ENCODE assay signal across 17 cellular contexts in genomic region chr22:50082961-50083461, GRCh38. TPM values are rescaled to one million over a fixed set of nuclear protein-coding genes. Genes with fewer than 3 reads are reported as not detected.
DNase-seq lines count a peak whose midpoint lies in the region; ATAC-seq and TF ChIP-seq lines count a peak whose summit lies in the region.
"Had no signal": no experiment of that assay in that cellular context is flagged by ENCODE, and none has a peak within 500 bp of the region (broad histone marks: within the 10 kb centered on the region; RNA-seq: fewer than 3 reads in every experiment).

No MANE protein-coding gene starts in this region.

- peaks cover 9% of the 10 kb centered on the region for H3K4me1 Mint-ChIP-seq in stimulated activated effector memory CD8-positive, alpha-beta T cell treated with anti-CD3 and anti-CD28 coated beads, Interleukin-12 subunit alpha, Interleukin-12 subunit beta, amount 100 ng/mL, for 72 hours

- peak overlapping the region; percentile 14 for H3K27ac Mint-ChIP-seq in stimulated activated effector memory CD8-positive, alpha-beta T cell treated with anti-CD3 and anti-CD28 coated beads, Interleukin-12 subunit alpha, Interleukin-12 subunit beta, amount 100 ng/mL, for 72 hours
- H3K27ac Mint-ChIP-seq: activated CD8-positive, alpha-beta memory T cell treated with anti-CD3 and anti-CD28 coated beads, Interleukin-2, amount 10 ng/mL, durations not matched to agents 7 days and 5 days; naive B cell had no signal

- H3K4me1 ChIP-seq in HCT116 (ENCODE audit: control insufficient read depth in 1 of 2, insufficient read depth in 2 of 2, low read length in 2 of 2) (peaks cover 0 to 10% of the 10 kb centered on the region in 2 experiments; a peak in 3 of 4 replicates), Peyer's patch (no peaks in the 10 kb centered on the region), hepatocyte (ENCODE audit: insufficient read depth) (peaks cover 52% of the 10 kb centered on the region)
- H3K4me1 ChIP-seq: prostate gland, testis had no signal

- no peak overlapping the region for H3K9ac ChIP-seq in HCT116 (ENCODE audit: low read length)

- TF ChIP-seq CTCF in HCT116 (IDR thresholded peaks at IDR 0.05 in 2 of 3, conservative IDR thresholded peaks at IDR 0.05 in 1 of 3; ENCODE audit: borderline replicate concordance in 1 of 3, insufficient read depth in 1 of 3, low read depth in 2 of 3, low read length in 2 of 3) (no peak), Peyer's patch (IDR thresholded peaks at IDR 0.05) (no peak), hepatocyte (IDR thresholded peaks at IDR 0.05; ENCODE audit: poor library complexity) (no peak)

- no peaks in the 10 kb centered on the region for H3K36me3 Mint-ChIP-seq in stimulated activated effector memory CD8-positive, alpha-beta T cell treated with anti-CD3 and anti-CD28 coated beads, Interleukin-12 subunit alpha, Interleukin-12 subunit beta, amount 100 ng/mL, for 72 hours

- H3K27ac ChIP-seq in HCT116 (ENCODE audit: low read depth, low read length) (no peak overlapping the region), Peyer's patch (no peak overlapping the region), hepatocyte (peak overlapping the region; percentile 51)
- H3K27ac ChIP-seq: prostate gland, testis had no signal

- no peak; the same call in 1 of the 2 replicates for ATAC-seq in HCT116
- ATAC-seq in stimulated activated effector memory CD8-positive, alpha-beta T cell treated with anti-CD3 and anti-CD28 coated beads, Interleukin-12 subunit alpha, Interleukin-12 subunit beta, amount 100 ng/mL, for 72 hours = no peak
- ATAC-seq in HG03045 (IDR thresholded peaks at IDR 0.05; ENCODE audit: unreplicated experiment) = no peak
- ATAC-seq in GM21381 (IDR thresholded peaks at IDR 0.05; ENCODE audit: unreplicated experiment) = no peak
- ATAC-seq: activated CD8-positive, alpha-beta memory T cell treated with anti-CD3 and anti-CD28 coated beads, Interleukin-2, amount 10 ng/mL, durations not matched to agents 7 days and 5 days had no signal

- no peak for TF ChIP-seq RAD21 in HCT116 (IDR thresholded peaks at IDR 0.05; ENCODE audit: low read depth)

- no peaks in the 10 kb centered on the region for H3K9me2 ChIP-seq in HCT116 (ENCODE audit: insufficient read depth)
- no peaks in the 10 kb centered on the region for H3K9me2 ChIP-seq in hepatocyte (replicated peaks; ENCODE audit: insufficient read depth)

- WGBS in hepatocyte (ENCODE audit: low lambda C conversion rate, missing lambda C conversion rate) = 69% methylated on average over 21 of the region's 21 CpGs

- intact Hi-C loops in HCT116 (cut with micrococcal nuclease) = no loop called here

- no peaks in the 10 kb centered on the region for H3K36me3 ChIP-seq in HCT116 (ENCODE audit: control insufficient read depth in 1 of 2, insufficient read depth in 2 of 2, low read length in 2 of 2)
- no peaks in the 10 kb centered on the region for H3K36me3 ChIP-seq in Peyer's patch
- no peaks in the 10 kb centered on the region for H3K36me3 ChIP-seq in hepatocyte (replicated peaks; ENCODE audit: insufficient read depth, low read depth)
- H3K36me3 ChIP-seq: prostate gland had no signal

- H4K20me1 ChIP-seq in HCT116 (ENCODE audit: insufficient read depth) (no peaks in the 10 kb centered on the region), hepatocyte (ENCODE audit: insufficient read depth, poor library complexity, severe bottlenecking) (no peaks in the 10 kb centered on the region)

- BruUV-seq in HCT116 (replicated peaks; lab: Mats Ljungman, UMichigan) = no TSS peak

- H3K4me2 ChIP-seq in HCT116 (ENCODE audit: low read length) (peak overlapping the region; percentile 28), hepatocyte (no peak overlapping the region)

- POLR2A ChIA-PET in HCT116 (lab: Charles Lee) = no interaction called here

- no peak overlapping the region for H3K4me3 ChIP-seq in HCT116 (replicated peaks in 1 of 2; ENCODE audit: low read depth in 1 of 2, low read length in 2 of 2)
- H3K4me3 ChIP-seq in Peyer's patch = no peak overlapping the region
- no peak overlapping the region for H3K4me3 ChIP-seq in hepatocyte
- H3K4me3 ChIP-seq: prostate gland, testis had no signal

- CTCF ChIA-PET in HCT116 (lab: Charles Lee) = no interaction called here

- H3K4me3 Mint-ChIP-seq in stimulated activated effector memory CD8-positive, alpha-beta T cell treated with anti-CD3 and anti-CD28 coated beads, Interleukin-12 subunit alpha, Interleukin-12 subunit beta, amount 100 ng/mL, for 72 hours = no peak overlapping the region
- H3K4me3 Mint-ChIP-seq: activated CD8-positive, alpha-beta memory T cell treated with anti-CD3 and anti-CD28 coated beads, Interleukin-2, amount 10 ng/mL, durations not matched to agents 7 days and 5 days had no signal

- H3K9me3 ChIP-seq in HCT116 (ENCODE audit: control insufficient read depth in 1 of 2, insufficient read depth in 1 of 2, low read depth in 1 of 2, low read length in 2 of 2) (peaks cover 0 to 3% of the 10 kb centered on the region in 2 experiments; a peak in 1 of 4 replicates), Peyer's patch (no peaks in the 10 kb centered on the region), hepatocyte (ENCODE audit: low read depth) (no peaks in the 10 kb centered on the region)
- H3K9me3 ChIP-seq: prostate gland, testis had no signal

- H3K79me2 ChIP-seq in HCT116 (ENCODE audit: insufficient read depth, low read length) (no peaks in the 10 kb centered on the region), hepatocyte (no peaks in the 10 kb centered on the region)

- DNase-seq in HCT116 (ENCODE audit: low read depth, low spot score) = no peak
- DNase-seq in Peyer's patch = peak in 2 of 3 donors; percentile 67 to 70
- peak; percentile 79 for DNase-seq in hepatocyte (ENCODE audit: low spot score)
- no peak for DNase-seq in stimulated activated effector memory CD8-positive, alpha-beta T cell treated with anti-CD3 and anti-CD28 coated beads, Interleukin-12 subunit alpha, Interleukin-12 subunit beta, amount 100 ng/mL, for 72 hours (ENCODE audit: low spot score in 2 of 2)
- no peak for DNase-seq in NCI-H226
- DNase-seq: activated CD4-positive, CD25-positive, alpha-beta regulatory T cell treated with anti-CD3 and anti-CD28 coated beads, Interleukin-2, amount 50 U/mL, for 72 hours; activated CD8-positive, alpha-beta memory T cell treated with anti-CD3 and anti-CD28 coated beads, Interleukin-2, amount 10 ng/mL, durations not matched to agents 7 days and 5 days; foreskin melanocyte; naive B cell; SIG-M5; testis had no signal

- RAD21 ChIA-PET in HCT116 (lab: Charles Lee; ENCODE audit: low non-redundant PET in 1 of 2, low total read pairs in 2 of 2, uncharacterized antibody in 2 of 2, unreplicated experiment in 2 of 2) = no interaction called here

- H2AFZ ChIP-seq in HCT116 (ENCODE audit: low read depth, low read length, poor library complexity, severe bottlenecking) (no peak overlapping the region), hepatocyte (no peak overlapping the region)

- TF ChIP-seq POLR2A in HCT116 (IDR thresholded peaks at IDR 0.05; ENCODE audit: borderline replicate concordance, extremely low read depth, insufficient read depth, insufficient read length) (no peak), Peyer's patch (IDR thresholded peaks at IDR 0.05) (no peak)

- no peaks in the 10 kb centered on the region for H3K27me3 ChIP-seq in HCT116 (ENCODE audit: insufficient read depth, low read length)
- no peaks in the 10 kb centered on the region for H3K27me3 ChIP-seq in Peyer's patch
- H3K27me3 ChIP-seq in hepatocyte = no peaks in the 10 kb centered on the region
- H3K27me3 ChIP-seq: testis had no signal

- peaks cover 6% of the 10 kb centered on the region for H3K9me3 Mint-ChIP-seq in stimulated activated effector memory CD8-positive, alpha-beta T cell treated with anti-CD3 and anti-CD28 coated beads, Interleukin-12 subunit alpha, Interleukin-12 subunit beta, amount 100 ng/mL, for 72 hours

TF ChIP-seq in HCT116, 20 proteins besides CTCF, POLR2A, EP300 and RAD21:
- TF ChIP-seq TCF7L2 (IDR thresholded peaks at IDR 0.05; ENCODE audit: borderline replicate concordance, extremely low read depth, insufficient read depth, insufficient read length) = no peak
- TF ChIP-seq EZH2phosphoT487 (IDR thresholded peaks at IDR 0.05; ENCODE audit: borderline replicate concordance) = no peak
- no peak for TF ChIP-seq SRF (IDR thresholded peaks at IDR 0.05; ENCODE audit: low read depth)

RNA-seq across cellular contexts. Expression of gene MLC1, which starts 2.2 kb away (rescaled TPM):
- total RNA-seq in HCT116 (2021; ENCODE audit: unreplicated experiment) (not detected), Peyer's patch (not detected), hepatocyte (3.7 and 8.2 TPM in 2 replicates)
- 0.04 TPM in 1 of 2 replicates, not detected in the other for polyA plus RNA-seq in HCT116 (2012)
- polyA plus RNA-seq in hepatocyte = 3.3 and 3.4 TPM in 2 replicates

RNA-seq across cellular contexts. Expression of gene MOV10L1, which starts 6.8 kb away (rescaled TPM):
- total RNA-seq in HCT116 (2021; ENCODE audit: unreplicated experiment) = not detected
- polyA plus RNA-seq in HCT116 (2012) = 0.25 and 0.49 TPM in 2 replicates
- total RNA-seq in Peyer's patch = under 1 TPM in 1 of 4 donors, not detected in 3; 0.67 TPM
- total RNA-seq in hepatocyte = 0.92 and 3.6 TPM in 2 replicates
- polyA plus RNA-seq in hepatocyte = 0.36 and 2.0 TPM in 2 replicates
- total RNA-seq: H7 had no signal

RNA-seq across cellular contexts. Expression of gene TTLL8, which starts 24.9 kb away (rescaled TPM):
- total RNA-seq in HCT116 (2021; ENCODE audit: unreplicated experiment) (not detected), Peyer's patch (not detected), hepatocyte (not detected in 2 replicates)
- not detected in 2 replicates for polyA plus RNA-seq in HCT116 (2012)
- not detected in 2 replicates for polyA plus RNA-seq in hepatocyte
- total RNA-seq: activated CD8-positive, alpha-beta memory T cell treated with anti-CD3 and anti-CD28 coated beads, Interleukin-2, amount 10 ng/mL, durations not matched to agents 7 days and 5 days; H7; lower leg skin had no signal
- polyA plus RNA-seq: BJ had no signal

Comparison
In these comparisons a context has a peak if more than half of its experiments do, and no peak if none do; other contexts are left out.
1. DNase-seq: peak in Peyer's patch (2 of 3) and hepatocyte (single experiment); none in HCT116 (single experiment), stimulated activated effector memory CD8-positive, alpha-beta T cell treated with anti-CD3 and anti-CD28 coated beads, Interleukin-12 subunit alpha, Interleukin-12 subunit beta, amount 100 ng/mL, for 72 hours (0 of 2) and NCI-H226 (single experiment).